8 cellular contexts compared by ENCODE assay signal in genomic region chr17:2709173-2709661, GRCh38. TPM values are rescaled to one million over a fixed set of nuclear protein-coding genes. Genes with fewer than 3 reads are reported as not detected.
DNase-seq lines count a peak whose midpoint lies in the region; ATAC-seq and TF ChIP-seq lines count a peak whose summit lies in the region.

No MANE protein-coding gene starts in this region.

- no peak for TF ChIP-seq CTCF in colonic mucosa (IDR thresholded peaks at IDR 0.05)

- H3K9ac ChIP-seq in colonic mucosa (ENCODE audit: low read depth in 2 of 2, low read length in 2 of 2) = peak overlapping the region in 1 of 2 donors; percentile 81

- no peaks in the 10 kb centered on the region for H3K9me3 ChIP-seq in colonic mucosa

- ATAC-seq in HG03280 (IDR thresholded peaks at IDR 0.05; ENCODE audit: unreplicated experiment) (no peak), HG03378 (IDR thresholded peaks at IDR 0.05; ENCODE audit: unreplicated experiment) (no peak)

- H3K36me3 ChIP-seq in colonic mucosa = no peaks in the 10 kb centered on the region

- H3K27me3 ChIP-seq in colonic mucosa = no peaks in the 10 kb centered on the region

- peaks cover 25% of the 10 kb centered on the region for H3K4me1 ChIP-seq in colonic mucosa

- peak overlapping the region; percentile 90 for H3K4me3 ChIP-seq in Jurkat, Clone E6-1 (ENCODE audit: low read length)
- H3K4me3 ChIP-seq in colonic mucosa = peak overlapping the region; percentile 87

- peak; percentile 50 for DNase-seq in DMS 273 (lab: John Stamatoyannopoulos, UW; ENCODE audit: unreplicated experiment)
- no peak for DNase-seq in DMS 273 treated with DMSO at 0.1 percent for 48 hours (lab: John Stamatoyannopoulos, UW)
- no peak for DNase-seq in Jurkat, Clone E6-1 (ENCODE audit: low read depth, low spot score)
- DNase-seq in colonic mucosa = peak; percentile 90
- DNase-seq in posterior vena cava (ENCODE audit: low spot score) = peak; percentile 79
- no peak for DNase-seq in stimulated activated CD4-positive, alpha-beta T cell treated with anti-CD3 and anti-CD28 coated beads, Interleukin-2, amount 100 ng/mL, for 48 hours

- intact Hi-C loops in colonic mucosa (cut with DNase I) (no loop called here), posterior vena cava (cut with DNase I) (loop anchor here in 1 of 2 donors (10.0 kb wide), 1 partner anchor 1054 kb away; no protein-coding TSS in a partner anchor)

- H3K27ac ChIP-seq in colonic mucosa = peak overlapping the region; percentile 71

RNA-seq across cellular contexts. Expression of gene CLUH, which starts 2.3 kb away (rescaled TPM):
- polyA plus RNA-seq in Jurkat, Clone E6-1 (2012; ENCODE audit: insufficient read depth, insufficient read length) = 50.4 TPM
- 100 to 1,000 TPM; 111 to 285 TPM for total RNA-seq in colonic mucosa
- 10 to 100 TPM; 36.0 to 44.5 TPM for total RNA-seq in posterior vena cava

RNA-seq across cellular contexts. Expression of gene CCDC92B, which starts 40.2 kb away (rescaled TPM):
- polyA plus RNA-seq in Jurkat, Clone E6-1 (2012; ENCODE audit: insufficient read depth, insufficient read length) = not detected
- total RNA-seq in colonic mucosa (1 to 10 TPM in 1 of 2 donors, under 1 TPM in 1; 0.72 to 1.8 TPM), posterior vena cava (under 1 TPM; 0.05 to 0.23 TPM)

Comparison
In these comparisons a context has a peak if more than half of its experiments do, and no peak if none do; other contexts are left out.
1. DNase-seq: peak in DMS 273 (single experiment), colonic mucosa (single experiment) and posterior vena cava (single experiment); none in DMS 273 treated with DMSO at 0.1 percent for 48 hours (single experiment), Jurkat, Clone E6-1 (single experiment) and stimulated activated CD4-positive, alpha-beta T cell treated with anti-CD3 and anti-CD28 coated beads, Interleukin-2, amount 100 ng/mL, for 48 hours (0 of 2).